Comparison of ENCODE assay signal across 1 cellular context in genomic region chr2:98269274-98269673, GRCh38.
TF ChIP-seq lines count a peak whose summit lies in the region.

No MANE protein-coding gene starts in this region.

TF ChIP-seq in IMR-90, 13 proteins besides CTCF, POLR2A, EP300 and RAD21 (continued from another document):
- TF ChIP-seq ELK1 (IDR thresholded peaks at IDR 0.05; ENCODE audit: borderline replicate concordance, low read depth, low read length) (no peak), FOS (IDR thresholded peaks at IDR 0.05; ENCODE audit: low read depth, low read length) (no peak), SMC3 (IDR thresholded peaks at IDR 0.05; ENCODE audit: low read depth, low read length) (peak; percentile 74), RFX5 (IDR thresholded peaks at IDR 0.05; ENCODE audit: low read depth, low read length) (no peak), CEBPB (IDR thresholded peaks at IDR 0.05; ENCODE audit: low read depth, low read length) (peak; percentile 51; the same call in 1 of the 2 replicates)
